ENCODE assay signal across 1 cellular context in the genomic region with DNA sequence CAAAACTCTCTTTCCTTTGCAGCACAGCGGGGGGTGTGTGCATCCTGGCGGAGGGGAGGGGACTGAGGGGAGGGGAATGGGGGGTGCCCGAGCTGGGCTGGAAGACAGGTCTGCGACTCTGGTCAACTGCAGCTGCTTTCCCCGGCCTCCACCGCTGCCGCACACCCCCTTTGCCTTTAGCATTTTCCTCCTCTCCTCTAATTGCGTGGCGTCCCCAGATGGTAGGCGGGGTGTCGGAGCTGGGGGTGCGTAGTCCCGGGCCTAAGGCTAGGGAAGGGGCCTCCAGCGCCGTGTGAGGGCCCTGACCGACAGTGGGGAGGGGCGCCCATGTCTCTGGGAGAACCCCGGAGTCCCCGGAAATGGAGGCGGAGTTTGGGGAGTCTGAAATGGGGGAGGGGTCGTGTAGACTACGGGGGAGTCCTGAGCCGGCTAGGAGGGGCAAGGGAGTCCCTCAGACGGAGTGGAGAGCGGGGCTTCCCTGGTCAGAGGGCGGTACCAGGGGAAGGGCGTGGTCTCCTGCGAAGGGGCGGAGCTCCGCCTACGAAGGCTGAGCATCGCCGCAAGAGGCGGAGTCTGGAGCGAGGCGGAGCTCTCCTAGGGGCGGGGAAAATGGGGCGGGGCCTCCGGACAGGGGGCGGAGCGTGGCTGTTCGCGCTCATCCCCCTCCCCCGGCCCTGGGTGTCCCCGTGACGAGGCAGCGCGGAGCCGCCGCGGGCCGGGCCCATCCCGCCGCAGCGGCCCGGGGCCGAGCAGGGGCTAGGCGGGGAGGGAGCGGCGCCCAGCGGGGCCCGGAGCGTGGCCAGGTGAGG.
TF ChIP-seq lines count a peak whose summit lies in the region.

A gene with protein sequence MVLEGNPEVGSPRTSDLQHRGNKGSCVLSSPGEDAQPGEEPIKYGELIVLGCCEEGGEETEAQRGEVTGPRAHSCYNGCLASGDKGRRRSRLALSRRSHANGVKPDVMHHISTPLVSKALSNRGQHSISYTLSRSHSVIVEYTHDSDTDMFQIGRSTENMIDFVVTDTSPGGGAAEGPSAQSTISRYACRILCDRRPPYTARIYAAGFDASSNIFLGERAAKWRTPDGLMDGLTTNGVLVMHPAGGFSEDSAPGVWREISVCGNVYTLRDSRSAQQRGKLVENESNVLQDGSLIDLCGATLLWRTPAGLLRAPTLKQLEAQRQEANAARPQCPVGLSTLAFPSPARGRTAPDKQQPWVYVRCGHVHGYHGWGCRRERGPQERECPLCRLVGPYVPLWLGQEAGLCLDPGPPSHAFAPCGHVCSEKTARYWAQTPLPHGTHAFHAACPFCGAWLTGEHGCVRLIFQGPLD (plus strand): TSS at position 681 of the 809 bp plus-strand sequence. CDS start 1,224 bp downstream, outside the sequence.

TF ChIP-seq in K562, 482 proteins besides CTCF, POLR2A, EP300 and RAD21 (continued from another document and continues in another):
- TF ChIP-seq FOXK2 (conservative IDR thresholded peaks at IDR 0.05 in 1 of 2, IDR thresholded peaks at IDR 0.05 in 1 of 2; ENCODE audit: low read depth in 2 of 2): no peak
- no peak for TF ChIP-seq DIDO1 (tag; IDR thresholded peaks at IDR 0.05; ENCODE audit: low read depth)
- no peak for TF ChIP-seq TGIF2 (CRISPR knock-in tag; IDR thresholded peaks at IDR 0.05)
- no peak for TF ChIP-seq HIVEP1 (CRISPR knock-in tag; IDR thresholded peaks at IDR 0.05)
- no peak for TF ChIP-seq ZNF23 (CRISPR knock-in tag; IDR thresholded peaks at IDR 0.05)
- TF ChIP-seq TEAD2 (tag; IDR thresholded peaks at IDR 0.05): no peak
- TF ChIP-seq ZNF57 (CRISPR knock-in tag; IDR thresholded peaks at IDR 0.05): no peak
- no peak for TF ChIP-seq SRSF9 (IDR thresholded peaks at IDR 0.05; ENCODE audit: borderline replicate concordance, low read depth, low read length)
- no peak for TF ChIP-seq GABPB1 (CRISPR knock-in tag; IDR thresholded peaks at IDR 0.05)
- TF ChIP-seq HDAC8 (tag; IDR thresholded peaks at IDR 0.05): no peak
- no peak for TF ChIP-seq ZNF133 (CRISPR knock-in tag; IDR thresholded peaks at IDR 0.05)
- TF ChIP-seq, protein P1, sequence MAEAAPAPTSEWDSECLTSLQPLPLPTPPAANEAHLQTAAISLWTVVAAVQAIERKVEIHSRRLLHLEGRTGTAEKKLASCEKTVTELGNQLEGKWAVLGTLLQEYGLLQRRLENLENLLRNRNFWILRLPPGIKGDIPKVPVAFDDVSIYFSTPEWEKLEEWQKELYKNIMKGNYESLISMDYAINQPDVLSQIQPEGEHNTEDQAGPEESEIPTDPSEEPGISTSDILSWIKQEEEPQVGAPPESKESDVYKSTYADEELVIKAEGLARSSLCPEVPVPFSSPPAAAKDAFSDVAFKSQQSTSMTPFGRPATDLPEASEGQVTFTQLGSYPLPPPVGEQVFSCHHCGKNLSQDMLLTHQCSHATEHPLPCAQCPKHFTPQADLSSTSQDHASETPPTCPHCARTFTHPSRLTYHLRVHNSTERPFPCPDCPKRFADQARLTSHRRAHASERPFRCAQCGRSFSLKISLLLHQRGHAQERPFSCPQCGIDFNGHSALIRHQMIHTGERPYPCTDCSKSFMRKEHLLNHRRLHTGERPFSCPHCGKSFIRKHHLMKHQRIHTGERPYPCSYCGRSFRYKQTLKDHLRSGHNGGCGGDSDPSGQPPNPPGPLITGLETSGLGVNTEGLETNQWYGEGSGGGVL (CRISPR knock-in tag; IDR thresholded peaks at IDR 0.05): no peak
- TF ChIP-seq, protein P2, sequence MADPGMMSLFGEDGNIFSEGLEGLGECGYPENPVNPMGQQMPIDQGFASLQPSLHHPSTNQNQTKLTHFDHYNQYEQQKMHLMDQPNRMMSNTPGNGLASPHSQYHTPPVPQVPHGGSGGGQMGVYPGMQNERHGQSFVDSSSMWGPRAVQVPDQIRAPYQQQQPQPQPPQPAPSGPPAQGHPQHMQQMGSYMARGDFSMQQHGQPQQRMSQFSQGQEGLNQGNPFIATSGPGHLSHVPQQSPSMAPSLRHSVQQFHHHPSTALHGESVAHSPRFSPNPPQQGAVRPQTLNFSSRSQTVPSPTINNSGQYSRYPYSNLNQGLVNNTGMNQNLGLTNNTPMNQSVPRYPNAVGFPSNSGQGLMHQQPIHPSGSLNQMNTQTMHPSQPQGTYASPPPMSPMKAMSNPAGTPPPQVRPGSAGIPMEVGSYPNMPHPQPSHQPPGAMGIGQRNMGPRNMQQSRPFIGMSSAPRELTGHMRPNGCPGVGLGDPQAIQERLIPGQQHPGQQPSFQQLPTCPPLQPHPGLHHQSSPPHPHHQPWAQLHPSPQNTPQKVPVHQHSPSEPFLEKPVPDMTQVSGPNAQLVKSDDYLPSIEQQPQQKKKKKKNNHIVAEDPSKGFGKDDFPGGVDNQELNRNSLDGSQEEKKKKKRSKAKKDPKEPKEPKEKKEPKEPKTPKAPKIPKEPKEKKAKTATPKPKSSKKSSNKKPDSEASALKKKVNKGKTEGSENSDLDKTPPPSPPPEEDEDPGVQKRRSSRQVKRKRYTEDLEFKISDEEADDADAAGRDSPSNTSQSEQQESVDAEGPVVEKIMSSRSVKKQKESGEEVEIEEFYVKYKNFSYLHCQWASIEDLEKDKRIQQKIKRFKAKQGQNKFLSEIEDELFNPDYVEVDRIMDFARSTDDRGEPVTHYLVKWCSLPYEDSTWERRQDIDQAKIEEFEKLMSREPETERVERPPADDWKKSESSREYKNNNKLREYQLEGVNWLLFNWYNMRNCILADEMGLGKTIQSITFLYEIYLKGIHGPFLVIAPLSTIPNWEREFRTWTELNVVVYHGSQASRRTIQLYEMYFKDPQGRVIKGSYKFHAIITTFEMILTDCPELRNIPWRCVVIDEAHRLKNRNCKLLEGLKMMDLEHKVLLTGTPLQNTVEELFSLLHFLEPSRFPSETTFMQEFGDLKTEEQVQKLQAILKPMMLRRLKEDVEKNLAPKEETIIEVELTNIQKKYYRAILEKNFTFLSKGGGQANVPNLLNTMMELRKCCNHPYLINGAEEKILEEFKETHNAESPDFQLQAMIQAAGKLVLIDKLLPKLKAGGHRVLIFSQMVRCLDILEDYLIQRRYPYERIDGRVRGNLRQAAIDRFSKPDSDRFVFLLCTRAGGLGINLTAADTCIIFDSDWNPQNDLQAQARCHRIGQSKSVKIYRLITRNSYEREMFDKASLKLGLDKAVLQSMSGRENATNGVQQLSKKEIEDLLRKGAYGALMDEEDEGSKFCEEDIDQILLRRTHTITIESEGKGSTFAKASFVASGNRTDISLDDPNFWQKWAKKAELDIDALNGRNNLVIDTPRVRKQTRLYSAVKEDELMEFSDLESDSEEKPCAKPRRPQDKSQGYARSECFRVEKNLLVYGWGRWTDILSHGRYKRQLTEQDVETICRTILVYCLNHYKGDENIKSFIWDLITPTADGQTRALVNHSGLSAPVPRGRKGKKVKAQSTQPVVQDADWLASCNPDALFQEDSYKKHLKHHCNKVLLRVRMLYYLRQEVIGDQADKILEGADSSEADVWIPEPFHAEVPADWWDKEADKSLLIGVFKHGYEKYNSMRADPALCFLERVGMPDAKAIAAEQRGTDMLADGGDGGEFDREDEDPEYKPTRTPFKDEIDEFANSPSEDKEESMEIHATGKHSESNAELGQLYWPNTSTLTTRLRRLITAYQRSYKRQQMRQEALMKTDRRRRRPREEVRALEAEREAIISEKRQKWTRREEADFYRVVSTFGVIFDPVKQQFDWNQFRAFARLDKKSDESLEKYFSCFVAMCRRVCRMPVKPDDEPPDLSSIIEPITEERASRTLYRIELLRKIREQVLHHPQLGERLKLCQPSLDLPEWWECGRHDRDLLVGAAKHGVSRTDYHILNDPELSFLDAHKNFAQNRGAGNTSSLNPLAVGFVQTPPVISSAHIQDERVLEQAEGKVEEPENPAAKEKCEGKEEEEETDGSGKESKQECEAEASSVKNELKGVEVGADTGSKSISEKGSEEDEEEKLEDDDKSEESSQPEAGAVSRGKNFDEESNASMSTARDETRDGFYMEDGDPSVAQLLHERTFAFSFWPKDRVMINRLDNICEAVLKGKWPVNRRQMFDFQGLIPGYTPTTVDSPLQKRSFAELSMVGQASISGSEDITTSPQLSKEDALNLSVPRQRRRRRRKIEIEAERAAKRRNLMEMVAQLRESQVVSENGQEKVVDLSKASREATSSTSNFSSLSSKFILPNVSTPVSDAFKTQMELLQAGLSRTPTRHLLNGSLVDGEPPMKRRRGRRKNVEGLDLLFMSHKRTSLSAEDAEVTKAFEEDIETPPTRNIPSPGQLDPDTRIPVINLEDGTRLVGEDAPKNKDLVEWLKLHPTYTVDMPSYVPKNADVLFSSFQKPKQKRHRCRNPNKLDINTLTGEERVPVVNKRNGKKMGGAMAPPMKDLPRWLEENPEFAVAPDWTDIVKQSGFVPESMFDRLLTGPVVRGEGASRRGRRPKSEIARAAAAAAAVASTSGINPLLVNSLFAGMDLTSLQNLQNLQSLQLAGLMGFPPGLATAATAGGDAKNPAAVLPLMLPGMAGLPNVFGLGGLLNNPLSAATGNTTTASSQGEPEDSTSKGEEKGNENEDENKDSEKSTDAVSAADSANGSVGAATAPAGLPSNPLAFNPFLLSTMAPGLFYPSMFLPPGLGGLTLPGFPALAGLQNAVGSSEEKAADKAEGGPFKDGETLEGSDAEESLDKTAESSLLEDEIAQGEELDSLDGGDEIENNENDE (IDR thresholded peaks at IDR 0.05; ENCODE audit: low read depth, low read length): no peak
- TF ChIP-seq HMG20B (CRISPR knock-in tag; IDR thresholded peaks at IDR 0.05): no peak
- 0 out of 2 replicates have a peak, but pooled peaks have one; percentile 24 for TF ChIP-seq SAFB (IDR thresholded peaks at IDR 0.05; ENCODE audit: borderline replicate concordance, low read depth, low read length)
- TF ChIP-seq, protein P3, sequence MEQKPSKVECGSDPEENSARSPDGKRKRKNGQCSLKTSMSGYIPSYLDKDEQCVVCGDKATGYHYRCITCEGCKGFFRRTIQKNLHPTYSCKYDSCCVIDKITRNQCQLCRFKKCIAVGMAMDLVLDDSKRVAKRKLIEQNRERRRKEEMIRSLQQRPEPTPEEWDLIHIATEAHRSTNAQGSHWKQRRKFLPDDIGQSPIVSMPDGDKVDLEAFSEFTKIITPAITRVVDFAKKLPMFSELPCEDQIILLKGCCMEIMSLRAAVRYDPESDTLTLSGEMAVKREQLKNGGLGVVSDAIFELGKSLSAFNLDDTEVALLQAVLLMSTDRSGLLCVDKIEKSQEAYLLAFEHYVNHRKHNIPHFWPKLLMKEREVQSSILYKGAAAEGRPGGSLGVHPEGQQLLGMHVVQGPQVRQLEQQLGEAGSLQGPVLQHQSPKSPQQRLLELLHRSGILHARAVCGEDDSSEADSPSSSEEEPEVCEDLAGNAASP (IDR thresholded peaks at IDR 0.05): no peak
- no peak for TF ChIP-seq ZNF134 (CRISPR knock-in tag; conservative IDR thresholded peaks at IDR 0.05)
- TF ChIP-seq, protein P4, sequence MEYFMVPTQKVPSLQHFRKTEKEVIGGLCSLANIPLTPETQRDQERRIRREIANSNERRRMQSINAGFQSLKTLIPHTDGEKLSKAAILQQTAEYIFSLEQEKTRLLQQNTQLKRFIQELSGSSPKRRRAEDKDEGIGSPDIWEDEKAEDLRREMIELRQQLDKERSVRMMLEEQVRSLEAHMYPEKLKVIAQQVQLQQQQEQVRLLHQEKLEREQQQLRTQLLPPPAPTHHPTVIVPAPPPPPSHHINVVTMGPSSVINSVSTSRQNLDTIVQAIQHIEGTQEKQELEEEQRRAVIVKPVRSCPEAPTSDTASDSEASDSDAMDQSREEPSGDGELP (CRISPR knock-in tag; IDR thresholded peaks at IDR 0.05; ENCODE audit: borderline replicate concordance): peak; percentile 56; the same call in 1 of the 2 replicates
- no peak for TF ChIP-seq ZNF311 (CRISPR knock-in tag; IDR thresholded peaks at IDR 0.05)
- TF ChIP-seq POLR2B (IDR thresholded peaks at IDR 0.05; ENCODE audit: low read depth, partially characterized antibody): no peak
- no peak for TF ChIP-seq BRCA1 (IDR thresholded peaks at IDR 0.05)
- no peak for TF ChIP-seq BRCA1 (CRISPR knock-in tag; IDR thresholded peaks at IDR 0.05)
- TF ChIP-seq, protein P5, sequence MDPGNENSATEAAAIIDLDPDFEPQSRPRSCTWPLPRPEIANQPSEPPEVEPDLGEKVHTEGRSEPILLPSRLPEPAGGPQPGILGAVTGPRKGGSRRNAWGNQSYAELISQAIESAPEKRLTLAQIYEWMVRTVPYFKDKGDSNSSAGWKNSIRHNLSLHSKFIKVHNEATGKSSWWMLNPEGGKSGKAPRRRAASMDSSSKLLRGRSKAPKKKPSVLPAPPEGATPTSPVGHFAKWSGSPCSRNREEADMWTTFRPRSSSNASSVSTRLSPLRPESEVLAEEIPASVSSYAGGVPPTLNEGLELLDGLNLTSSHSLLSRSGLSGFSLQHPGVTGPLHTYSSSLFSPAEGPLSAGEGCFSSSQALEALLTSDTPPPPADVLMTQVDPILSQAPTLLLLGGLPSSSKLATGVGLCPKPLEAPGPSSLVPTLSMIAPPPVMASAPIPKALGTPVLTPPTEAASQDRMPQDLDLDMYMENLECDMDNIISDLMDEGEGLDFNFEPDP (CRISPR knock-in tag; IDR thresholded peaks at IDR 0.05): no peak
- TF ChIP-seq, protein P6, sequence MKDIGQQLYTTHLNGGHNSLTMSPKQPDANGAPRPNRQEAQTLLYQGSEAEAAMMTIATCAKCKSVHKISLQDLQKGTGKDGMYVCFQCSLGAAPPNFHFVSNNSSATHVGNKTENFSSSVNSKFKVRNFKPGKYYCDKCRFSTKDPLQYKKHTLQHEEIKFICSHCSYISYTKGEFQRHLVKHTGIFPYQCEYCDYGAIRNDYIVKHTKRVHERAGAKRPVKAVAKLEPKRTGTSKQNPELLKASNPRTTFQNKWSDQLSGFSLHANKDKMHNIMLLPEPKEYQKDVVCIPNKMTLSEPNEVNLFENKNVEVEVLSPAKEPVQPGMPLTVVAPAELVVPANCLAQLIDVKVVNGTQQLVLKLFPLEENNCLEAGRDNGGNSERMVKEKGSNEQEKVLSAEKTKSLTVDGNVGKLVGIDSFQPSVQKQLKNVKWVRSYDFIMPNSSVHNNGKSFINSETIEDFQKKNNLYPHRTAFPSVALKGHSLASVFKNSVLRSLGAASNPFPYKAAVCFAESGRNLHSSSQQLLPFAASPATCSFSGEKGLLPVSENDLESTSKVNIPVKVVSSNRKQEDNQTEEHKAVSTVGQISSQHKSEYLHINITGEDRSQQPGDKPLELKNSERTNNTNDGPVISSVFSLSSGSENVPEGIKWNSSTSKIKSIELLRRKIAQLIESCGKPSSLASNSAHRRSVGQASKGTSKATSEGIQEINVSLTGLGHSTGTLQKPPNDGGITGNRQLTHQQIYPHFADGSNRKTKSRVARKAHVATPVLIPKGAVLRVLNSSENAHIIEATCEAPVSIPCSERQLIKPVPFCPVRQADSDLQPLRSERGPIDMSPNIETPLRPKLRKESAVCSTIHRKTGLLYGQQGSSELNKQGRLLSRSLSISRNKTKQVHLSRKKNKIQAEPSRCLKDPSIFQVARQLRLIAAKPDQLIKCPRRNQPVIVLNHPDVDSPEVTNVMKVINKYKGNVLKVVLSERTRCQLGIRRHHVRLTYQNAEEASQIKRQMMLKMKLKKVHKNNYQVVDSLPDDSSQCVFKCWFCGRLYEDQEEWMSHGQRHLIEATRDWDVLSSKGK (CRISPR knock-in tag; IDR thresholded peaks at IDR 0.05): no peak
